Comparison of ENCODE assay signal across 1 cellular context in genomic region chr19:40415799-40416198, GRCh38.
TF ChIP-seq lines count a peak whose summit lies in the region.

No MANE protein-coding gene starts in this region.

TF ChIP-seq in GM12878, 131 proteins besides CTCF, POLR2A, EP300 and RAD21:
- TF ChIP-seq CBX5 (IDR thresholded peaks at IDR 0.05; ENCODE audit: low read depth) (no peak), RFX5 (IDR thresholded peaks at IDR 0.05; ENCODE audit: low read depth, low read length) (no peak), ZNF217 (IDR thresholded peaks at IDR 0.05) (peak; percentile 44; the same call in 1 of the 2 replicates), HSF1 (IDR thresholded peaks at IDR 0.05; ENCODE audit: low read depth, low read length) (no peak), POLR2AphosphoS2 (IDR thresholded peaks at IDR 0.05; ENCODE audit: low read depth, low read length) (no peak), SIX5 (IDR thresholded peaks at IDR 0.05; ENCODE audit: low read depth, low read length, severe bottlenecking) (peak; percentile 13), EED (IDR thresholded peaks at IDR 0.05; ENCODE audit: low read depth) (no peak), SMARCA5 (IDR thresholded peaks at IDR 0.05) (0 out of 2 replicates have a peak, but pooled peaks have one; percentile 74), CHD1 (IDR thresholded peaks at IDR 0.05; ENCODE audit: low read depth, low read length) (no peak)
